Comparison of ENCODE assay signal across 19 cellular contexts in the genomic region with DNA sequence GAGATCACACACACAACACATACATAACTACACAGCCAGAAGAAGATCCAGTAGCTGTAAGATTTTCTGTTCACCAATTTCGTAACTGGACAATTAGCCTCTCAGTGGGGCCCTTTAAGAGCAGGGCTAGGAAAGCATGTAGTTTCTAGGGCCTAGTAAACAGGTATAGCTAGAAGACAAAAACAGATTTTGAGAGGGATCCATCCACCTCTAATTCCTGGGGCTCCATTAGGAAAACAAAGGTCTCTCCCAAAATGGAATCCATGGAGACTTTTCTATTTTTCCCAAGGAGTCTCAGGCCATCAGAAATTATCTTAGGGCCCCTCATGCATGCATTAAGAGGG.
"Had no signal": no experiment of that assay in that cellular context is flagged by ENCODE, and none has a peak within 500 bp of the region (broad histone marks: within the 10 kb centered on the region; RNA-seq: fewer than 3 reads in every experiment).

No MANE protein-coding gene starts in this region.

- ATAC-seq: gastroesophageal sphincter, left colon, left ventricle myocardium superior had no signal

- H3K4me3 Mint-ChIP-seq: naive B cell, nephron progenitor cell had no signal

- DNase-seq: effector memory CD4-positive, alpha-beta T cell; esophagus squamous epithelium; foreskin fibroblast; glutamatergic neuron; kidney; left colon; left ventricle myocardium superior; mesenchymal stem cell; naive B cell; nephron progenitor cell; ovary; small intestine; stimulated activated CD4-positive, alpha-beta T cell treated with anti-CD3 and anti-CD28 coated beads, Interleukin-12 subunit alpha, Interleukin-12 subunit beta, amount 100 ng/mL, for 4 hours; stimulated activated naive CD4-positive, alpha-beta T cell treated with Interleukin-2 at 50 U/mL for 16 hours; trophoblast cell had no signal

- H3K4me1 ChIP-seq: esophagus squamous epithelium, gastroesophageal sphincter, right atrium auricular region had no signal

- H3K36me3 ChIP-seq: gastroesophageal sphincter, ovary, right atrium auricular region had no signal

- H3K27ac Mint-ChIP-seq: naive B cell, nephron progenitor cell had no signal

- H3K27ac ChIP-seq: epithelial cell of prostate, esophagus squamous epithelium, gastroesophageal sphincter, ovary, right atrium auricular region had no signal

- H3K4me1 Mint-ChIP-seq: naive B cell, nephron progenitor cell had no signal

- FAIRE-seq: kidney, small intestine had no signal

- H3K27me3 Mint-ChIP-seq: naive B cell had no signal

- H3K4me3 ChIP-seq: esophagus squamous epithelium, gastroesophageal sphincter, lung, ovary, right atrium auricular region had no signal

- H3K27me3 ChIP-seq: esophagus squamous epithelium, gastroesophageal sphincter, ovary, right atrium auricular region had no signal
